Comparison of ENCODE assay signal across 8 cellular contexts in genomic region chr17:1487939-1488825, GRCh38. TPM values are rescaled to one million over a fixed set of nuclear protein-coding genes. Genes with fewer than 3 reads are reported as not detected.
DNase-seq lines count a peak whose midpoint lies in the region; ATAC-seq and TF ChIP-seq lines count a peak whose summit lies in the region.

No MANE protein-coding gene starts in this region.

- H3K27me3 ChIP-seq in BJ (ENCODE audit: control insufficient read depth, insufficient read depth, low read length) (no peaks in the 10 kb centered on the region), endocrine pancreas (ENCODE audit: control insufficient read depth, insufficient read depth, low read length) (no peaks in the 10 kb centered on the region)

- no peaks in the 10 kb centered on the region for H3K4me1 ChIP-seq in endocrine pancreas (ENCODE audit: control insufficient read depth, insufficient read depth, low read length)

- H3K9me3 ChIP-seq in endocrine pancreas (ENCODE audit: control insufficient read depth, low read length), result no peaks in the 10 kb centered on the region

- no peaks in the 10 kb centered on the region for H3K9me3 Mint-ChIP-seq in memory B cell

- DNase-seq in BJ (ENCODE audit: low read depth) (peak; percentile 56), NCI-H748 (lab: John Stamatoyannopoulos, UW; ENCODE audit: unreplicated experiment) (peak; percentile 83), memory B cell (ENCODE audit: low spot score in 2 of 2) (peak; percentile 79 to 85), NCI-H345 (lab: John Stamatoyannopoulos, UW) (no peak)
- DNase-seq in activated CD8-positive, alpha-beta memory T cell treated with anti-CD3 and anti-CD28 coated beads, Interleukin-2, amount 50 U/mL, for 48 hours, result peak; percentile 87
- DNase-seq in stimulated activated CD4-positive, alpha-beta T cell treated with anti-CD3 and anti-CD28 coated beads, TNF-alpha, amount 100 ng/mL, for 4 hours (ENCODE audit: low read depth in 3 of 3), result peak; percentile 49 to 55 (median 53)

- H3K36me3 Mint-ChIP-seq in memory B cell, result peaks cover 4% of the 10 kb centered on the region

- H3K9ac ChIP-seq in endocrine pancreas (ENCODE audit: control insufficient read depth, insufficient read depth, low read length), result peak overlapping the region; percentile 65

- H3K36me3 ChIP-seq in BJ (ENCODE audit: control insufficient read depth, insufficient read depth, low read length), result peaks cover 4% of the 10 kb centered on the region
- H3K36me3 ChIP-seq in endocrine pancreas (ENCODE audit: control insufficient read depth, insufficient read depth, low read length), result no peaks in the 10 kb centered on the region

- ATAC-seq in GM21723 (IDR thresholded peaks at IDR 0.05; ENCODE audit: unreplicated experiment), result peak; percentile 29
- peak; percentile 31 for ATAC-seq in memory B cell (ENCODE audit: low read depth)

- peak overlapping the region; percentile 95 for H3K4me3 Mint-ChIP-seq in memory B cell

- no peak for TF ChIP-seq CTCF in BJ (IDR thresholded peaks at IDR 0.05; ENCODE audit: insufficient read depth, low read depth, low read length)

- H3K27me3 Mint-ChIP-seq in memory B cell, result no peaks in the 10 kb centered on the region

- CTCF ChIA-PET in BJ (lab: Yijun Ruan, JAX), result interaction anchor here (1.4 to 2.4 kb wide), 2 partner anchors 28 to 122 kb away, joined by 4 to 12 read pairs; partner anchors contain the start of gene INPP5K

- peak overlapping the region; percentile 98 for H3K27ac Mint-ChIP-seq in memory B cell

- POLR2A ChIA-PET in BJ (lab: Charles Lee), result interaction anchor here (0.6 kb wide), 3 partner anchors 24 to 341 kb away, joined by 3 to 9 read pairs (median 7); partner anchors contain the start of genes RPA1 and SMYD4

- peaks cover 30% of the 10 kb centered on the region for H3K4me1 Mint-ChIP-seq in memory B cell

- peak overlapping the region; percentile 52 for H3K4me3 ChIP-seq in BJ (ENCODE audit: low read depth, low read length)
- no peak overlapping the region for H3K4me3 ChIP-seq in endocrine pancreas (ENCODE audit: control insufficient read depth, insufficient read depth, low read length)

RNA-seq across cellular contexts. Expression of gene MYO1C, which starts 4.3 kb away (rescaled TPM):
- polyA plus RNA-seq in BJ (2011; rRNA removed), result 211 and 321 TPM in 2 replicates
- polyA minus RNA-seq in BJ (2011; rRNA and poly(A)+ RNA removed), result 436 and 556 TPM in 2 replicates

RNA-seq across cellular contexts. Expression of gene INPP5K, which starts 28.2 kb away (rescaled TPM):
- polyA plus RNA-seq in BJ (2011; rRNA removed), result 43.9 and 45.3 TPM in 2 replicates
- polyA minus RNA-seq in BJ (2011; rRNA and poly(A)+ RNA removed), result 42.5 and 50.9 TPM in 2 replicates

RNA-seq across cellular contexts. Expression of gene CRK, which starts 32.1 kb away (rescaled TPM):
- polyA plus RNA-seq in BJ (2011; rRNA removed), result 53.8 and 86.5 TPM in 2 replicates
- polyA minus RNA-seq in BJ (2011; rRNA and poly(A)+ RNA removed), result 40.6 and 45.4 TPM in 2 replicates
